ENCODE assay signal across 25 cellular contexts in the genomic region with DNA sequence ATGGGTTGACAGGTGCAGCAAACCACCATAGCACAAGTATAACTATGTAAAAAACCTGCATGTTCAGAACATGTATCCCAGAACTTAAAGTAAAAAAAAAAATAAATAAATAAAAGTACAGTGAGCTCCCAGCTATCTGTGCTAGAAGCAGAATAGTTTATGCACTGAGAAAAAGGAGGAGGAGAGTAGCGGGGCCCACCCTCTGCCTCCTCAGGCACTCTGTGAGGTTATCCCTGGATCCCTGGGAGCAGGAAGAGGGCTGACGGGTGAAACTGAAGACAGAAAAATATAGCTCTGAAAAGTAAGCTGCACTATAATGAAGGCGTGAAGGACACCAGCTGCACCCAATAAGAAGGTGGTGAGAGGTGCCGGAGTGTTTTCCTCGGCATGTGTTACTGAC.
DNase-seq lines count a peak whose midpoint lies in the region; ATAC-seq, FAIRE-seq and TF ChIP-seq lines count a peak whose summit lies in the region.
"Had no signal": no experiment of that assay in that cellular context is flagged by ENCODE, and none has a peak within 500 bp of the region (broad histone marks: within the 10 kb centered on the region; RNA-seq: fewer than 3 reads in every experiment).

No MANE protein-coding gene starts in this region.

- peaks cover 20% of the 10 kb centered on the region for H3K4me1 ChIP-seq in HEK293 (ENCODE audit: control insufficient read depth, insufficient read depth, low read length)
- no peaks in the 10 kb centered on the region for H3K4me1 ChIP-seq in kidney (ENCODE audit: control insufficient read depth in 1 of 2, insufficient read depth in 1 of 2, low read depth in 1 of 2, low read length in 2 of 2)
- H3K4me1 ChIP-seq in sigmoid colon, result peaks cover 0 to 38% (median 31%) of the 10 kb centered on the region in 4 donors
- H3K4me1 ChIP-seq: Caco-2 had no signal

- peaks cover 35% of the 10 kb centered on the region for H3K4me1 Mint-ChIP-seq in nephron progenitor cell
- H3K4me1 Mint-ChIP-seq: B cell; CD4-positive, CD25-positive, alpha-beta regulatory T cell had no signal

- no peak for ATAC-seq in GM21367 (IDR thresholded peaks at IDR 0.05; ENCODE audit: unreplicated experiment)
- ATAC-seq in HG02870 (IDR thresholded peaks at IDR 0.05; ENCODE audit: unreplicated experiment), result no peak
- ATAC-seq: CD8-positive, alpha-beta T cell; HCT116 had no signal

- WGBS in sigmoid colon, 2 donors, result 93 to 95% methylated on average over 5 of the region's 5 CpGs

- peaks cover 28% of the 10 kb centered on the region for H3K36me3 Mint-ChIP-seq in nephron progenitor cell (ENCODE audit: low read depth)
- H3K36me3 Mint-ChIP-seq: CD4-positive, CD25-positive, alpha-beta regulatory T cell; CD8-positive, alpha-beta T cell had no signal

- H3K9me3 Mint-ChIP-seq in nephron progenitor cell, result no peaks in the 10 kb centered on the region
- H3K9me3 Mint-ChIP-seq: CD8-positive, alpha-beta T cell; H9 had no signal

- peaks cover 0 to 7% of the 10 kb centered on the region in 2 experiments; a peak in 2 of 3 replicates for H3K36me3 ChIP-seq in HEK293 (ENCODE audit: control insufficient read depth in 2 of 2, insufficient read depth in 1 of 2, low read length in 2 of 2)
- H3K36me3 ChIP-seq in kidney (ENCODE audit: control insufficient read depth in 1 of 2, insufficient read depth in 2 of 2, low read length in 2 of 2), result no peaks in the 10 kb centered on the region
- peaks cover 0 to 3% (median 0%) of the 10 kb centered on the region in 4 donors for H3K36me3 ChIP-seq in sigmoid colon
- H3K36me3 ChIP-seq: BLaER1 had no signal

- H3K4me3 ChIP-seq in HEK293 (ENCODE audit: low read depth, low read length) (no peak overlapping the region), kidney (ENCODE audit: low read length in 2 of 2) (no peak overlapping the region), sigmoid colon (peak overlapping the region in 3 of 4 donors; percentile 26 to 39 (median 32))
- H3K4me3 ChIP-seq: BLaER1, GM23248 had no signal

- POLR2A ChIA-PET in HEK293 (lab: Yijun Ruan, JAX), result interaction anchor here (0.6 to 1.0 kb wide), 2 partner anchors 9 to 623 kb away, joined by 3 to 5 read pairs; no protein-coding TSS in a partner anchor

- no peak for FAIRE-seq in kidney (lab: Jason Lieb, UNC)
- FAIRE-seq: A204.1, G401.6, GM12892, H1 had no signal

- CTCF ChIA-PET in HEK293 (lab: Yijun Ruan, JAX), result interaction anchor here (0.7 to 1.3 kb wide), 4 partner anchors 8 to 468 kb away, joined by 3 read pairs; no protein-coding TSS in a partner anchor

- peak overlapping the region; percentile 46 for H3K27ac Mint-ChIP-seq in nephron progenitor cell
- H3K27ac Mint-ChIP-seq: B cell; CD4-positive, CD25-positive, alpha-beta regulatory T cell; CD8-positive, alpha-beta T cell; H9; HFFc6 had no signal

- TF ChIP-seq CTCF in HEK293 (tag by site-specific recombination; IDR thresholded peaks at IDR 0.05) (no peak), kidney (IDR thresholded peaks at IDR 0.05; ENCODE audit: borderline replicate concordance, extremely low read depth, insufficient read depth) (no peak), nephron progenitor cell (IDR thresholded peaks at IDR 0.05) (no peak), sigmoid colon (IDR thresholded peaks at IDR 0.05) (no peak)

- no peak overlapping the region for H3K4me3 Mint-ChIP-seq in nephron progenitor cell
- H3K4me3 Mint-ChIP-seq: B cell; CD4-positive, CD25-positive, alpha-beta regulatory T cell; CD8-positive, alpha-beta T cell; H9; HFFc6 had no signal

- no peak overlapping the region for H3K9ac ChIP-seq in kidney (ENCODE audit: low read length in 2 of 2)
- H3K9ac ChIP-seq: BLaER1, GM23248 had no signal

- H3K27me3 ChIP-seq in sigmoid colon, result no peaks in the 10 kb centered on the region
- H3K27me3 ChIP-seq: BLaER1 had no signal

- no peaks in the 10 kb centered on the region for H3K27me3 Mint-ChIP-seq in nephron progenitor cell (ENCODE audit: low read depth, poor library complexity)
- H3K27me3 Mint-ChIP-seq: CD4-positive, CD25-positive, alpha-beta regulatory T cell had no signal

- peak; percentile 19 for DNase-seq in kidney
- no peak for DNase-seq in nephron progenitor cell
- no peak for DNase-seq in sigmoid colon
- no peak for DNase-seq in stimulated activated naive CD4-positive, alpha-beta T cell (lab: John Stamatoyannopoulos, UW)
- no peak for DNase-seq in KBM-7
- DNase-seq: Caco-2; CD4-positive, CD25-positive, alpha-beta regulatory T cell; CD8-positive, alpha-beta T cell; DMS153; DND-41; GM23248; H9; HFFc6 had no signal

- H3K27ac ChIP-seq in HEK293 (ENCODE audit: extremely low read depth, low read depth, low read length) (no peak overlapping the region), kidney (ENCODE audit: low read depth in 2 of 2, low read length in 2 of 2) (no peak overlapping the region), sigmoid colon (peak overlapping the region in 3 of 4 donors; percentile 75 to 83 (median 79))
- H3K27ac ChIP-seq: 22Rv1, BLaER1, C4-2B, GM23248 had no signal

- no peak for TF ChIP-seq EP300 in sigmoid colon (IDR thresholded peaks at IDR 0.05)

- in situ Hi-C loops in KBM-7 (cut with MboI; ENCODE audit: low pct_unique_long_range_greater_than_20kb, low sequenced_read_pairs), result no loop called here

- intact Hi-C loops in kidney (cut with DNase I) (no loop called here), sigmoid colon (cut with DNase I) (loop anchor here (5.0 kb wide), 2 partner anchors 60 to 115 kb away; no protein-coding TSS in a partner anchor)

- no peak for TF ChIP-seq POLR2A in sigmoid colon (IDR thresholded peaks at IDR 0.05)

- no peaks in the 10 kb centered on the region for H3K9me3 ChIP-seq in HEK293 (ENCODE audit: control insufficient read depth, insufficient read depth, low read depth, low read length)
- no peaks in the 10 kb centered on the region for H3K9me3 ChIP-seq in kidney (ENCODE audit: control insufficient read depth in 1 of 2, low read length in 2 of 2)
- no peaks in the 10 kb centered on the region for H3K9me3 ChIP-seq in sigmoid colon
- H3K9me3 ChIP-seq: BLaER1, Caco-2 had no signal

TF ChIP-seq in HEK293, 187 proteins besides CTCF, POLR2A, EP300 and RAD21:
- TF ChIP-seq ZNF404 (tag by site-specific recombination; IDR thresholded peaks at IDR 0.05) (no peak), ZNF16 (tag by site-specific recombination; IDR thresholded peaks at IDR 0.05; ENCODE audit: low read depth) (no peak), ZNF596 (tag by site-specific recombination; IDR thresholded peaks at IDR 0.05) (no peak), ZNF394 (tag by site-specific recombination; IDR thresholded peaks at IDR 0.05; ENCODE audit: borderline replicate concordance) (no peak), GLI2 (tag by site-specific recombination; IDR thresholded peaks at IDR 0.05; ENCODE audit: borderline replicate concordance, low read depth) (no peak), ZNF701 (tag by site-specific recombination; IDR thresholded peaks at IDR 0.05) (no peak), ZFP69B (tag by site-specific recombination; IDR thresholded peaks at IDR 0.05) (peak; percentile 88), ZNF416 (tag by site-specific recombination; IDR thresholded peaks at IDR 0.05) (no peak), ZNF174 (tag by site-specific recombination; IDR thresholded peaks at IDR 0.05) (no peak)
- TF ChIP-seq, protein P1, sequence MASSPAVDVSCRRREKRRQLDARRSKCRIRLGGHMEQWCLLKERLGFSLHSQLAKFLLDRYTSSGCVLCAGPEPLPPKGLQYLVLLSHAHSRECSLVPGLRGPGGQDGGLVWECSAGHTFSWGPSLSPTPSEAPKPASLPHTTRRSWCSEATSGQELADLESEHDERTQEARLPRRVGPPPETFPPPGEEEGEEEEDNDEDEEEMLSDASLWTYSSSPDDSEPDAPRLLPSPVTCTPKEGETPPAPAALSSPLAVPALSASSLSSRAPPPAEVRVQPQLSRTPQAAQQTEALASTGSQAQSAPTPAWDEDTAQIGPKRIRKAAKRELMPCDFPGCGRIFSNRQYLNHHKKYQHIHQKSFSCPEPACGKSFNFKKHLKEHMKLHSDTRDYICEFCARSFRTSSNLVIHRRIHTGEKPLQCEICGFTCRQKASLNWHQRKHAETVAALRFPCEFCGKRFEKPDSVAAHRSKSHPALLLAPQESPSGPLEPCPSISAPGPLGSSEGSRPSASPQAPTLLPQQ (tag by site-specific recombination; IDR thresholded peaks at IDR 0.05), result peak; percentile 96

Comparison
In these comparisons a context has a peak if more than half of its experiments do, and no peak if none do; other contexts are left out.
1. H3K27ac ChIP-seq: peak in sigmoid colon (3 of 4); none in HEK293 (single experiment) and kidney (0 of 2).
2. H3K4me3 ChIP-seq: peak in sigmoid colon (3 of 4); none in HEK293 (single experiment) and kidney (0 of 2).